ENCODE assay signal across 8 cellular contexts in the genomic region with DNA sequence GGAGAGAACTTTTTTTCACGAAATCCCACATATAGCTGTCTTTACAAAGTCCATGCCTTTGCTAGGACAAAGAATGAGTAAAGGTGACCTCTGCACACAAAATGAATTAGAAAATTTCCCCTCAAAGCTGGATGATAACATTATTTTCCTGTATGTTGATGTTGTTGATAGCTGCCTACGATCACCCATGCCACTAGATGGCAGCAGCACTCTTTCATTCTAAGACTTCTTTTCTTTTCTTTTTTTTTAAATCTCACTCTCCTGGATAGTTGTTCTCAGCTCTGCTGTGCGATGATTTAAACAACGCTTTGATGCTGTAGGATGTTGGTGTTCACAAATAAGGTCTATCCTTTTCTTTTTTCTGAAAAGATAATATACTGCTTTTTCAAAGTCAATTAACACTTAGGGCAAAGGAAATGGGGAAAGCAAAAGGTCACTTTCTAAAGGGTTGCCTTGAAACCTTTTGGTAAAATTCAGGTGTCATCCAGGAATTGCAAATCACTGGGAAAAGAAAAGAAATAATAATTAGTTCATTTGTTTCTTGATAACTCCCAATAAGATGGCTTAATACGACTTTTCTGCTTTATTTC.
DNase-seq lines count a peak whose midpoint lies in the region; ATAC-seq and TF ChIP-seq lines count a peak whose summit lies in the region.

No MANE protein-coding gene starts in this region.

- in situ Hi-C loops in T47D (cut with HindIII; ENCODE audit: low pct_unique_long_range_greater_than_20kb, low sequenced_read_pairs) = no loop called here

- TF ChIP-seq CTCF in GM12865 (IDR thresholded peaks at IDR 0.05; ENCODE audit: insufficient read depth, low read depth, low read length, missing control alignments) = peak; percentile 81

- DNase-seq in 8988T (peak; percentile 11), GM12865 (ENCODE audit: low read depth) (peak; percentile 74), NCI-H1092 treated with DMSO at 0.1 percent for 48 hours (lab: John Stamatoyannopoulos, UW) (peak; percentile 82), SKM-1 (lab: John Stamatoyannopoulos, UW; ENCODE audit: unreplicated experiment) (peak; percentile 63), T47D (ENCODE audit: low read depth in 1 of 2, low spot score in 1 of 2) (peak; percentile 11 to 76), iris pigment epithelial cell (ENCODE audit: low read depth) (peak; percentile 65)
- peak; percentile 44 to 48 for DNase-seq in stimulated activated CD4-positive, alpha-beta T cell treated with anti-CD3 and anti-CD28 coated beads, Interleukin-2, amount 100 ng/mL, for 48 hours

- no peak overlapping the region for H3K4me3 ChIP-seq in GM12865 (ENCODE audit: low read depth, low read length)

- peak; percentile 93 for ATAC-seq in HG02623 (IDR thresholded peaks at IDR 0.05; ENCODE audit: unreplicated experiment)

Comparison
In these comparisons a context has a peak if more than half of its experiments do, and no peak if none do; other contexts are left out.
1. DNase-seq: peak in every context shown above with its lines; median percentile 82 in NCI-H1092 treated with DMSO at 0.1 percent for 48 hours; 74 in GM12865; 65 in iris pigment epithelial cell; 63 in SKM-1; 46 in stimulated activated CD4-positive, alpha-beta T cell treated with anti-CD3 and anti-CD28 coated beads, Interleukin-2, amount 100 ng/mL, for 48 hours; 44 in T47D; 11 in 8988T.